Comparison of ENCODE assay signal across 12 cellular contexts in genomic region chr20:11159728-11160127, GRCh38.
DNase-seq lines count a peak whose midpoint lies in the region; ATAC-seq, FAIRE-seq and TF ChIP-seq lines count a peak whose summit lies in the region.
"Had no signal": no experiment of that assay in that cellular context is flagged by ENCODE, and none has a peak within 500 bp of the region (broad histone marks: within the 10 kb centered on the region; RNA-seq: fewer than 3 reads in every experiment).

No MANE protein-coding gene starts in this region.

- 28 to 65% methylated on average over 6 of the region's 6 CpGs for WGBS in esophagus squamous epithelium, 2 donors

- POLR2A ChIA-PET in activated CD4-positive, alpha-beta memory T cell treated with anti-CD3 and anti-CD28 coated beads for 36 hours (lab: Charles Lee): no interaction called here

- peak; percentile 45 to 68 for ATAC-seq in lower lobe of right lung
- ATAC-seq in HG03135 (IDR thresholded peaks at IDR 0.05; ENCODE audit: unreplicated experiment): no peak
- no peak for ATAC-seq in GM18867 (IDR thresholded peaks at IDR 0.05; ENCODE audit: unreplicated experiment)
- ATAC-seq: PC-3 had no signal

- peak; percentile 92 for DNase-seq in MV-4-11 (lab: John Stamatoyannopoulos, UW)
- no peak for DNase-seq in esophagus squamous epithelium (lab: John Stamatoyannopoulos, UW)
- peak; percentile 46 for DNase-seq in lower lobe of right lung
- peak in 1 of 2 donors; percentile 67 for DNase-seq in tibial artery
- DNase-seq in kidney: no peak
- no peak for DNase-seq in activated CD4-positive, alpha-beta memory T cell treated with anti-CD3 and anti-CD28 coated beads for 36 hours
- DNase-seq: activated CD4-positive, alpha-beta T cell treated with anti-CD3 and anti-CD28 coated beads for 4 hours; NCI-H1417; PC-3; stimulated activated CD4-positive, alpha-beta T cell treated with anti-CD3 and anti-CD28 coated beads, Interleukin-12 subunit alpha, Interleukin-12 subunit beta, amount 100 ng/mL, for 4 hours had no signal

- H3K4me3 ChIP-seq in esophagus squamous epithelium (no peak overlapping the region), lower lobe of right lung (no peak overlapping the region), tibial artery (no peak overlapping the region), kidney (ENCODE audit: low read length in 2 of 2) (no peak overlapping the region)

- no peak for TF ChIP-seq POLR2A in esophagus squamous epithelium (IDR thresholded peaks at IDR 0.05)

- CTCF ChIA-PET in activated CD4-positive, alpha-beta memory T cell treated with anti-CD3 and anti-CD28 coated beads for 36 hours (lab: Charles Lee): no interaction called here

- H3K9me3 Mint-ChIP-seq in activated CD4-positive, alpha-beta memory T cell treated with anti-CD3 and anti-CD28 coated beads for 36 hours: no peaks in the 10 kb centered on the region

- no peaks in the 10 kb centered on the region for H3K36me3 ChIP-seq in esophagus squamous epithelium
- no peaks in the 10 kb centered on the region for H3K36me3 ChIP-seq in lower lobe of right lung
- no peaks in the 10 kb centered on the region for H3K36me3 ChIP-seq in tibial artery
- H3K36me3 ChIP-seq in kidney (ENCODE audit: control insufficient read depth in 1 of 2, insufficient read depth in 2 of 2, low read length in 2 of 2): no peaks in the 10 kb centered on the region

- H3K27me3 Mint-ChIP-seq in activated CD4-positive, alpha-beta memory T cell treated with anti-CD3 and anti-CD28 coated beads for 36 hours: no peaks in the 10 kb centered on the region

- intact Hi-C loops in esophagus squamous epithelium (cut with DNase I) (no loop called here), lower lobe of right lung (cut with DNase I) (no loop called here), tibial artery (cut with DNase I; ENCODE audit: low total_unique reads) (no loop called here), kidney (cut with DNase I) (no loop called here)
- intact Hi-C loops in activated CD4-positive, alpha-beta memory T cell treated with anti-CD3 and anti-CD28 coated beads for 36 hours (cut with micrococcal nuclease): no loop called here

- no peak for FAIRE-seq in kidney (lab: Jason Lieb, UNC)

- H3K36me3 Mint-ChIP-seq in activated CD4-positive, alpha-beta memory T cell treated with anti-CD3 and anti-CD28 coated beads for 36 hours: no peaks in the 10 kb centered on the region

- H3K27ac ChIP-seq in esophagus squamous epithelium (peak overlapping the region in 3 of 4 donors; percentile 16 to 56 (median 40)), lower lobe of right lung (peak overlapping the region; percentile 31), tibial artery (peak overlapping the region; percentile 72 to 74), kidney (ENCODE audit: low read depth in 2 of 2, low read length in 2 of 2) (no peak overlapping the region)

- no peaks in the 10 kb centered on the region for H3K4me1 Mint-ChIP-seq in activated CD4-positive, alpha-beta memory T cell treated with anti-CD3 and anti-CD28 coated beads for 36 hours (ENCODE audit: low read depth)

- H3K4me3 Mint-ChIP-seq in activated CD4-positive, alpha-beta memory T cell treated with anti-CD3 and anti-CD28 coated beads for 36 hours: no peak overlapping the region

- H3K9me3 ChIP-seq in esophagus squamous epithelium: no peaks in the 10 kb centered on the region
- no peaks in the 10 kb centered on the region for H3K9me3 ChIP-seq in lower lobe of right lung
- no peaks in the 10 kb centered on the region for H3K9me3 ChIP-seq in tibial artery
- H3K9me3 ChIP-seq in kidney (ENCODE audit: control insufficient read depth in 1 of 2, low read length in 2 of 2): no peaks in the 10 kb centered on the region

- TF ChIP-seq CTCF in esophagus squamous epithelium (IDR thresholded peaks at IDR 0.05) (no peak), lower lobe of right lung (IDR thresholded peaks at IDR 0.05) (no peak), tibial artery (IDR thresholded peaks at IDR 0.05) (no peak), kidney (IDR thresholded peaks at IDR 0.05; ENCODE audit: borderline replicate concordance, extremely low read depth, insufficient read depth) (no peak)

- H3K4me1 ChIP-seq in esophagus squamous epithelium: peaks cover 0 to 35% (median 4%) of the 10 kb centered on the region in 3 donors
- H3K4me1 ChIP-seq in lower lobe of right lung: peaks cover 10% of the 10 kb centered on the region
- peaks cover 0 to 21% (median 10%) of the 10 kb centered on the region in 4 donors for H3K4me1 ChIP-seq in tibial artery
- H3K4me1 ChIP-seq in kidney (ENCODE audit: control insufficient read depth in 1 of 2, insufficient read depth in 1 of 2, low read depth in 1 of 2, low read length in 2 of 2): peaks cover 0 to 5% of the 10 kb centered on the region in 2 donors

- no peak overlapping the region for H3K27ac Mint-ChIP-seq in activated CD4-positive, alpha-beta memory T cell treated with anti-CD3 and anti-CD28 coated beads for 36 hours

- H3K9ac ChIP-seq in kidney (ENCODE audit: low read length in 2 of 2): no peak overlapping the region

- no peaks in the 10 kb centered on the region for H3K27me3 ChIP-seq in esophagus squamous epithelium
- H3K27me3 ChIP-seq in lower lobe of right lung (ENCODE audit: low read depth): no peaks in the 10 kb centered on the region
- no peaks in the 10 kb centered on the region for H3K27me3 ChIP-seq in tibial artery

Comparison
In these comparisons a context has a peak if more than half of its experiments do, and no peak if none do; other contexts are left out.
1. DNase-seq: peak in MV-4-11 (single experiment) and lower lobe of right lung (single experiment); none in esophagus squamous epithelium (single experiment), kidney (single experiment) and activated CD4-positive, alpha-beta memory T cell treated with anti-CD3 and anti-CD28 coated beads for 36 hours (single experiment).
2. H3K27ac ChIP-seq: peak in esophagus squamous epithelium (3 of 4), lower lobe of right lung (single experiment) and tibial artery (2 of 2); none in kidney (0 of 2).
3. ATAC-seq: peak in lower lobe of right lung (2 of 2); none in HG03135 (single experiment) and GM18867 (single experiment).